Comparison of ENCODE assay signal across 28 cellular contexts in genomic region chr2:64337314-64337713, GRCh38.
"Had no signal": no experiment of that assay in that cellular context is flagged by ENCODE, and none has a peak within 500 bp of the region (broad histone marks: within the 10 kb centered on the region; RNA-seq: fewer than 3 reads in every experiment).

No MANE protein-coding gene starts in this region.

- H3K4me1 Mint-ChIP-seq: immature natural killer cell had no signal

- ATAC-seq: activated CD4-positive, CD25-positive, alpha-beta regulatory T cell treated with anti-CD3 and anti-CD28 coated beads, Interleukin-2, amount 50 U/mL, for 24 hours; body of pancreas; effector memory CD8-positive, alpha-beta T cell; gastroesophageal sphincter; heart left ventricle; naive thymus-derived CD4-positive, alpha-beta T cell; pancreas; stimulated activated naive B cell treated with anti-CD40 and anti-IgM and Interleukin-4, amounts not matched to agents 10 μg/mL and 1 μg/mL and 100 μg/mL, for 72 hours; upper lobe of right lung had no signal

- H3K4me3 Mint-ChIP-seq: activated naive CD4-positive, alpha-beta T cell treated with anti-CD3 and anti-CD28 coated beads for 36 hours; activated naive CD8-positive, alpha-beta T cell treated with anti-CD3 and anti-CD28 coated beads for 36 hours; effector memory CD8-positive, alpha-beta T cell; immature natural killer cell; naive thymus-derived CD4-positive, alpha-beta T cell; stimulated activated naive B cell treated with anti-CD40 and anti-IgM and Interleukin-4, amounts not matched to agents 10 μg/mL and 1 μg/mL and 100 μg/mL, for 72 hours had no signal

- H3K27ac ChIP-seq: adrenal gland, body of pancreas, cardiac muscle cell, gastroesophageal sphincter, heart left ventricle, pancreas, right atrium auricular region, suprapubic skin, tibial artery, upper lobe of right lung had no signal

- H3K4me3 ChIP-seq: adrenal gland, body of pancreas, cardiac muscle cell, gastroesophageal sphincter, heart left ventricle, pancreas, right atrium auricular region, suprapubic skin, tibial artery, upper lobe of right lung had no signal

- H3K9me3 Mint-ChIP-seq: activated naive CD4-positive, alpha-beta T cell treated with anti-CD3 and anti-CD28 coated beads for 36 hours; activated naive CD8-positive, alpha-beta T cell treated with anti-CD3 and anti-CD28 coated beads for 36 hours; effector memory CD8-positive, alpha-beta T cell; immature natural killer cell; naive thymus-derived CD4-positive, alpha-beta T cell had no signal

- DNase-seq: activated CD4-positive, alpha-beta T cell treated with anti-CD3 and anti-CD28 coated beads for 48 hours; activated CD4-positive, alpha-beta T cell treated with anti-CD3 and anti-CD28 coated beads, Interleukin-2, amount 50 U/mL, for 48 hours; activated CD8-positive, alpha-beta memory T cell treated with anti-CD3 and anti-CD28 coated beads for 24 hours; activated effector memory CD4-positive, alpha-beta T cell treated with anti-CD3 and anti-CD28 coated beads, Interleukin-2, amount 50 U/mL, for 16 hours; activated naive CD4-positive, alpha-beta T cell treated with anti-CD3 and anti-CD28 coated beads for 36 hours; activated naive CD8-positive, alpha-beta T cell treated with anti-CD3 and anti-CD28 coated beads for 36 hours; aorta; body of pancreas; cortex of kidney; effector memory CD8-positive, alpha-beta T cell; heart left ventricle; hypothalamus; immature natural killer cell; kidney; midbrain; naive thymus-derived CD4-positive, alpha-beta T cell; pancreas; stimulated activated CD4-positive, alpha-beta T cell treated with anti-CD3 and anti-CD28 coated beads, Interleukin-15, amount 100 ng/mL, for 24 hours; stimulated activated CD4-positive, alpha-beta T cell treated with anti-CD3 and anti-CD28 coated beads, Interleukin-2, amount 100 ng/mL, for 24 hours; stimulated activated naive B cell treated with anti-CD40 and anti-IgM and Interleukin-4, amounts not matched to agents 10 μg/mL and 1 μg/mL and 100 μg/mL, for 72 hours; tibial artery; upper lobe of right lung had no signal

- H3K27ac Mint-ChIP-seq: activated naive CD4-positive, alpha-beta T cell treated with anti-CD3 and anti-CD28 coated beads for 36 hours; activated naive CD8-positive, alpha-beta T cell treated with anti-CD3 and anti-CD28 coated beads for 36 hours; effector memory CD8-positive, alpha-beta T cell; immature natural killer cell; naive thymus-derived CD4-positive, alpha-beta T cell; stimulated activated naive B cell treated with anti-CD40 and anti-IgM and Interleukin-4, amounts not matched to agents 10 μg/mL and 1 μg/mL and 100 μg/mL, for 72 hours had no signal

- H3K9me3 ChIP-seq: adrenal gland, body of pancreas, gastroesophageal sphincter, heart left ventricle, pancreas, right atrium auricular region, suprapubic skin, tibial artery, upper lobe of right lung had no signal

- H3K4me1 ChIP-seq: adrenal gland, body of pancreas, gastroesophageal sphincter, heart left ventricle, pancreas, right atrium auricular region, suprapubic skin, upper lobe of right lung had no signal

- H3K36me3 ChIP-seq: adrenal gland, cardiac muscle cell, gastroesophageal sphincter, heart left ventricle, pancreas, right atrium auricular region, suprapubic skin, tibial artery, upper lobe of right lung had no signal

- H3K27me3 ChIP-seq: adrenal gland, body of pancreas, heart left ventricle, pancreas, right atrium auricular region, suprapubic skin, upper lobe of right lung had no signal

- H3K27me3 Mint-ChIP-seq: activated naive CD8-positive, alpha-beta T cell treated with anti-CD3 and anti-CD28 coated beads for 36 hours had no signal

- H3K36me3 Mint-ChIP-seq: activated naive CD8-positive, alpha-beta T cell treated with anti-CD3 and anti-CD28 coated beads for 36 hours; immature natural killer cell had no signal
